ENCODE assay signal across 18 cellular contexts in genomic region chr2:186737737-186738508, GRCh38.
"Had no signal": no experiment of that assay in that cellular context is flagged by ENCODE, and none has a peak within 500 bp of the region (broad histone marks: within the 10 kb centered on the region; RNA-seq: fewer than 3 reads in every experiment).

No MANE protein-coding gene starts in this region.

- H3K4me3 ChIP-seq: esophagus squamous epithelium, hepatocyte, left ventricle myocardium inferior, lower lobe of right lung, neural progenitor cell, sigmoid colon, skin epidermis, suprapubic skin, thyroid gland had no signal

- H3K9ac ChIP-seq: neural progenitor cell had no signal

- H3K27me3 ChIP-seq: esophagus squamous epithelium, foreskin keratinocyte, hepatocyte, neural progenitor cell, sigmoid colon, suprapubic skin, thyroid gland had no signal

- H2AFZ ChIP-seq: hepatocyte, neural progenitor cell had no signal

- DNase-seq: effector memory CD8-positive, alpha-beta T cell; esophagus squamous epithelium; foreskin keratinocyte; head of caudate nucleus; kidney; left cardiac atrium; left ventricle myocardium inferior; lower lobe of right lung; midbrain; sigmoid colon; stimulated activated CD4-positive, alpha-beta T cell treated with anti-CD3 and anti-CD28 coated beads, Interleukin-12 subunit alpha, Interleukin-12 subunit beta, amount 100 ng/mL, for 4 hours; stimulated activated naive CD8-positive, alpha-beta T cell treated with anti-CD3 and anti-CD28 coated beads, Interleukin-15, Interleukin-2, amounts not matched to agents 100 U/mL and 50 U/mL, for 24 hours; thyroid gland had no signal

- H3K4me2 ChIP-seq: hepatocyte, neural progenitor cell had no signal

- H3K36me3 ChIP-seq: esophagus squamous epithelium, left ventricle myocardium inferior, lower lobe of right lung, neural progenitor cell, sigmoid colon, thyroid gland had no signal

- H3K27ac ChIP-seq: epithelial cell of prostate, esophagus squamous epithelium, foreskin keratinocyte, hepatocyte, left ventricle myocardium inferior, lower lobe of right lung, neural progenitor cell, sigmoid colon, skin epidermis, suprapubic skin, thyroid gland had no signal

- H3K4me1 ChIP-seq: esophagus squamous epithelium, foreskin keratinocyte, left ventricle myocardium inferior, lower lobe of right lung, neural progenitor cell, sigmoid colon, suprapubic skin, thyroid gland had no signal

- H3K9me3 ChIP-seq: thyroid gland had no signal

- H3K79me2 ChIP-seq: hepatocyte had no signal
